1 cellular context compared by ENCODE assay signal in the genomic region with DNA sequence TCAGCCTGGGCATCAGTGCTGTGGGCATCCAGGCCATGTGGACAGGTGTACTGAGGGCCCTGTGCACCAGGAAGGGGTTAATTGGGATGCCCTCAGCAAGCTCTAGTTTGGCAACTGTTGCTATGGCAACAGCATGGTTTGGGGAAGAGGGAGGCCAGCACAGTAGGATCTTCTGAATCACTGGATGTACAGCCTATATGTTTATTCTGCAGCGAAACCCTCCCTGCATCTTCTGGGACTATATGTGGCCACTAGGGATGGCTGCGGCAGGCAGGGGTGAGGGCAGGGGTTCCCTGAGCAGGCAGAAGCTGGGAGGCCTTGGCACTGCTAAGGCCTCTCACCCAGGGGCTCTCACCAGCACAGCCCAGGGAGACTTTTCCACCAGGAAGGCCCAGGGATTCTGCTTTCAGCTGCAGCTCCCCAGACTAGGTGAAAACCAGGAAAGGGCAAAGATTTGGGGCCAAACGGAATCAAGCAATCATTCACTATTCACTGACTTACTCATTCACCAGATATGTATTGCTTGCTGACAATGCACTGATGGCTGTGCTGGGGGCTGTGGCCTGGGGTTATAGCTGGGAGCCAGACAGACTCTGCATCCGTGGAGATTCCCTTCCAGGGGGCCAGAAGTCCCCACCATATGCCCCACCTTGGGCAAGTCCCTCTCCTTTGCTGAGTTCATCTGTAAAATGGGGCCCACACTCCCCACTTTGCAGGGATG.
A peak's percentile ranks its signal among the peaks of the same experiment; 100 is the strongest.
TF ChIP-seq lines count a peak whose summit lies in the region.

No MANE protein-coding gene starts in this region.

TF ChIP-seq in K562, 482 proteins besides CTCF, POLR2A, EP300 and RAD21:
- TF ChIP-seq, protein P1, sequence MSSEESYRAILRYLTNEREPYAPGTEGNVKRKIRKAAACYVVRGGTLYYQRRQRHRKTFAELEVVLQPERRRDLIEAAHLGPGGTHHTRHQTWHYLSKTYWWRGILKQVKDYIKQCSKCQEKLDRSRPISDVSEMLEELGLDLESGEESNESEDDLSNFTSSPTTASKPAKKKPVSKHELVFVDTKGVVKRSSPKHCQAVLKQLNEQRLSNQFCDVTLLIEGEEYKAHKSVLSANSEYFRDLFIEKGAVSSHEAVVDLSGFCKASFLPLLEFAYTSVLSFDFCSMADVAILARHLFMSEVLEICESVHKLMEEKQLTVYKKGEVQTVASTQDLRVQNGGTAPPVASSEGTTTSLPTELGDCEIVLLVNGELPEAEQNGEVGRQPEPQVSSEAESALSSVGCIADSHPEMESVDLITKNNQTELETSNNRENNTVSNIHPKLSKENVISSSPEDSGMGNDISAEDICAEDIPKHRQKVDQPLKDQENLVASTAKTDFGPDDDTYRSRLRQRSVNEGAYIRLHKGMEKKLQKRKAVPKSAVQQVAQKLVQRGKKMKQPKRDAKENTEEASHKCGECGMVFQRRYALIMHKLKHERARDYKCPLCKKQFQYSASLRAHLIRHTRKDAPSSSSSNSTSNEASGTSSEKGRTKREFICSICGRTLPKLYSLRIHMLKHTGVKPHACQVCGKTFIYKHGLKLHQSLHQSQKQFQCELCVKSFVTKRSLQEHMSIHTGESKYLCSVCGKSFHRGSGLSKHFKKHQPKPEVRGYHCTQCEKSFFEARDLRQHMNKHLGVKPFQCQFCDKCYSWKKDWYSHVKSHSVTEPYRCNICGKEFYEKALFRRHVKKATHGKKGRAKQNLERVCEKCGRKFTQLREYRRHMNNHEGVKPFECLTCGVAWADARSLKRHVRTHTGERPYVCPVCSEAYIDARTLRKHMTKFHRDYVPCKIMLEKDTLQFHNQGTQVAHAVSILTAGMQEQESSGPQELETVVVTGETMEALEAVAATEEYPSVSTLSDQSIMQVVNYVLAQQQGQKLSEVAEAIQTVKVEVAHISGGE (CRISPR knock-in tag; IDR thresholded peaks at IDR 0.05): no peak
- TF ChIP-seq OTX1 (CRISPR knock-in tag; IDR thresholded peaks at IDR 0.05): no peak
- TF ChIP-seq SIN3A (IDR thresholded peaks at IDR 0.05; ENCODE audit: borderline replicate concordance in 2 of 2, control insufficient read depth in 1 of 2, low read depth in 2 of 2, low read length in 2 of 2): no peak
- TF ChIP-seq NCOA1 (IDR thresholded peaks at IDR 0.05; ENCODE audit: low read depth): no peak
- TF ChIP-seq ZNF239 (CRISPR knock-in tag; IDR thresholded peaks at IDR 0.05): no peak
- no peak for TF ChIP-seq NEUROD1 (IDR thresholded peaks at IDR 0.05; ENCODE audit: borderline replicate concordance, low read depth, low read length, partially characterized antibody)
- TF ChIP-seq RFX1 (IDR thresholded peaks at IDR 0.05): peak; percentile 87
- TF ChIP-seq IFI16 (CRISPR knock-in tag; IDR thresholded peaks at IDR 0.05): no peak
